18 cellular contexts compared by ENCODE assay signal in the genomic region with DNA sequence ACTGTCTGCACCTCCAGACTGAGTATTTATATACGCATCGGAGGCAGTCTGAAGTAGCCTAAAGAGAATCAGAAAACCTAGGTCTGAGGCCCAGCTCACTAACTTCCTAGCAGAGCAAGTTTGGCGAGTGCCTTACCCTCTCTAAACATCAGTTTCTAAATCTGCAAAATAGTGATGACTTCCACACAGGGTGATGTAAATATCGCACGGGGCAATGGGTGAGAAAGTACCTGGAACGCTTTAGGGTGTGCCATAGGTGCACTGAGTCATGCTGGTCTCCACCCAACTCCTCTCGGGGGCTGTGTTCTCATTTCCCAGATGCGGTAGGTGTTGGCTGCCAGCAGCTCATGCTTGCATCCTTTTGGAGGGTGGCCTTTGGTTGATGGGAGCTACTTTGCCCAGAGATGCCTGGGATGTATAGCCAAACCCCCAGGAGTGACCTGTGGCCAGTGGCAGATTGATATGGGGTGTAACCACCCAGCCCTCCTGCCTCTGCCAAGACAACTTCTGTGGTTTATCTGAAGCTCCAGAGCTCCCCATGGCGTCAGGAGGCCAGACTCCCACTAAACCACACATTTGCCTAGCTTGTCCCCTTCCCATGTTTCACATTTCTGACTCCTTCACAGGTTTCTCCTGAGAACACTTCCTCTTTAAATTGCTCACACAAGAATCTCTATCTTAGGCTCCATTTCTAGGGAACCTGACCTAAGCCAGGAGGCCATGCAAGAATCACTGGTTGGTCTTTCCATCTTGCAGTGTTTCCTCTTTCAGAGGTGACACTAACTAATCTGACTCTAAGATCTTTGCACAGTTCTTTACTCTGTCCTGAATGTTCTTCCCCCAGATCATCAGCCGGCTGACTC.
"Had no signal": no experiment of that assay in that cellular context is flagged by ENCODE, and none has a peak within 500 bp of the region (broad histone marks: within the 10 kb centered on the region; RNA-seq: fewer than 3 reads in every experiment).

No MANE protein-coding gene starts in this region.

- H3K4me3 ChIP-seq: dorsolateral prefrontal cortex, gastrocnemius medialis, lung, upper lobe of left lung, uterus had no signal

- DNase-seq: cortex of kidney; dorsolateral prefrontal cortex; effector CD8-positive, alpha-beta T cell; gastrocnemius medialis; immature natural killer cell; kidney; left colon; left ventricle myocardium superior; naive thymus-derived CD4-positive, alpha-beta T cell; nephron progenitor cell; right cardiac atrium; small intestine; stimulated activated CD4-positive, alpha-beta T cell treated with anti-CD3 and anti-CD28 coated beads, Interleukin-12 subunit alpha, Interleukin-12 subunit beta, amount 100 ng/mL, for 4 hours; stimulated activated naive CD4-positive, alpha-beta T cell treated with Interleukin-2 at 50 U/mL for 16 hours; upper lobe of left lung; uterus had no signal

- H3K27ac Mint-ChIP-seq: immature natural killer cell; naive thymus-derived CD4-positive, alpha-beta T cell; nephron progenitor cell had no signal

- H3K27me3 ChIP-seq: neutrophil, upper lobe of left lung, uterus had no signal

- H3K9me3 ChIP-seq: gastrocnemius medialis, neutrophil, upper lobe of left lung, uterus had no signal

- H3K9me3 Mint-ChIP-seq: nephron progenitor cell had no signal

- H3K36me3 Mint-ChIP-seq: immature natural killer cell; naive thymus-derived CD4-positive, alpha-beta T cell had no signal

- H3K4me1 ChIP-seq: gastrocnemius medialis, upper lobe of left lung, uterus had no signal

- H3K27ac ChIP-seq: dorsolateral prefrontal cortex, gastrocnemius medialis, neutrophil, upper lobe of left lung, uterus had no signal

- ATAC-seq: gastrocnemius medialis; left colon; left ventricle myocardium superior; naive thymus-derived CD4-positive, alpha-beta T cell; right cardiac atrium had no signal

- H3K4me3 Mint-ChIP-seq: immature natural killer cell, nephron progenitor cell had no signal

- H3K4me1 Mint-ChIP-seq: immature natural killer cell had no signal

- H3K36me3 ChIP-seq: gastrocnemius medialis, neutrophil, upper lobe of left lung, uterus had no signal
